ENCODE assay signal across 8 cellular contexts in the genomic region with DNA sequence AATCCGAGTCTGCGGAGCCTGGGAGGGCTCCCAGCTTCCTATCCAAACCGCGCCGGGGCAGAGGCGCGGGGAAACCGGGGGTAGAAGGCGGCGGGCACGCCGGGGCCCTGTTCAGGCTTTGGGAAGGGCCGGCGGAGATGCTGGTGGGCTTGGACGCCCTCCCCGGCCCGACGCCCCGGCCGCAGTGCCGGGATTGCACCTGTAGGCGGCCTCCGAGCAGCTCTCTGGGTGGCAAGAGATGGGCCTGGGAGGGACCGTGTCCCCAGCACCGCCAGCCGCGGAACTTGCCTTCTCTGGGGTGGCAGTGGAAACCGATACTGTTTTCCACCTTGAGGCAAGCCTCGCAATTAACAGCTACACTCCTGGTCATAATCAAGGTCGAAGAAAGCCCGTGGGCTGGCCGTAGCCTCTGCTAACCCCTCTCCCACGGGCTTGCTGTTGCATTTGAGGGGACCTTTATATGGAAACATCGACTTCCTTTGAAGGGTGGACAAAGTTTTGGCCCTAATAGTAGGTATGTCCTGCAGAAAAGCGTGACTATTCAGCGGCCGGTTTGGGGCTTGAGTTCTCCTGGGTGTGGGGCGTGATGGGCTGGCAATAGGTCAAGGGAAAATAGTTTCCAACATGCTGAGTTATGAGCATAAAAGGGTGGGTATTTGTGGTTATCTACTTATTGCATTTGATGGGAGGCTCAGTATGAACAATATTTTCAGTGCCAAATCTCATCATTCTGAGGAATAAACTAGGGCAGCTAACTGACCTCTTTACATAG. TPM values are rescaled to one million over a fixed set of nuclear protein-coding genes. Genes with fewer than 3 reads are reported as not detected.
DNase-seq lines count a peak whose midpoint lies in the region; ATAC-seq and TF ChIP-seq lines count a peak whose summit lies in the region.

No MANE protein-coding gene starts in this region.

- ATAC-seq in GM18519 (IDR thresholded peaks at IDR 0.05; ENCODE audit: low FRiP score, unreplicated experiment) = peak; percentile 41
- peak; percentile 49 for ATAC-seq in HG02970 (IDR thresholded peaks at IDR 0.05; ENCODE audit: low FRiP score, unreplicated experiment)
- peak; percentile 31 for ATAC-seq in thoracic aorta (ENCODE audit: insufficient number of reproducible peaks, low FRiP score, low read depth)

- H3K27me3 ChIP-seq in BE2C (peaks cover 71% of the 10 kb centered on the region), thoracic aorta (replicated peaks; ENCODE audit: insufficient read depth) (no peaks in the 10 kb centered on the region)

- H3K4me3 ChIP-seq in BE2C (ENCODE audit: low read depth, low read length) (peak overlapping the region; percentile 78), epithelial cell of esophagus (ENCODE audit: low read length) (peak overlapping the region; percentile 98), mesodermal cell (ENCODE audit: extremely low read depth, insufficient read depth, low read length, poor library complexity, severe bottlenecking) (peak overlapping the region; percentile 80), thoracic aorta (peak overlapping the region; percentile 96)

- H3K4me1 ChIP-seq in BE2C (peaks cover 7% of the 10 kb centered on the region; the same call in 1 of the 2 replicates), mesodermal cell (ENCODE audit: control insufficient read depth, insufficient read depth, low read length, poor library complexity, severe bottlenecking) (peaks cover 14% of the 10 kb centered on the region), thoracic aorta (ENCODE audit: control insufficient read depth in 1 of 2, low read depth in 2 of 2) (peaks cover 5 to 14% of the 10 kb centered on the region in 2 donors)

- H3K9me3 ChIP-seq in BE2C (no peaks in the 10 kb centered on the region), mesodermal cell (ENCODE audit: control insufficient read depth, low read length) (no peaks in the 10 kb centered on the region), thoracic aorta (no peaks in the 10 kb centered on the region)

- H3K36me3 ChIP-seq in BE2C (no peaks in the 10 kb centered on the region), mesodermal cell (ENCODE audit: control insufficient read depth, insufficient read depth, low read length) (peaks cover 6% of the 10 kb centered on the region), thoracic aorta (no peaks in the 10 kb centered on the region)

- TF ChIP-seq CTCF in BE2C (IDR thresholded peaks at IDR 0.05; ENCODE audit: low read depth, low read length) (peak; percentile 57), VCaP (conservative IDR thresholded peaks at IDR 0.05) (peak; percentile 94), epithelial cell of esophagus (IDR thresholded peaks at IDR 0.05; ENCODE audit: insufficient read depth, low read depth, low read length, missing control alignments) (peak; percentile 78), thoracic aorta (IDR thresholded peaks at IDR 0.05) (peak; percentile 91)

- peak; percentile 77 for DNase-seq in BE2C
- peak; percentile 4 for DNase-seq in NCI-H1694 treated with DMSO at 0.1 percent for 48 hours (lab: John Stamatoyannopoulos, UW)
- DNase-seq in epithelial cell of esophagus (ENCODE audit: low read depth) = peak; percentile 75
- no peak for DNase-seq in thoracic aorta (ENCODE audit: low spot score)

- H3K27ac ChIP-seq in VCaP (peak overlapping the region; percentile 93), mesodermal cell (ENCODE audit: low read depth, low read length, severe bottlenecking) (peak overlapping the region; percentile 91), thoracic aorta (peak overlapping the region; percentile 95 to 100)

- 7 to 9% methylated on average over 25 to 38 of the region's 38 CpGs for WGBS in mesodermal cell (ENCODE audit: insufficient coverage in 2 of 2), 2 experiments

RNA-seq across cellular contexts. Expression of a gene that starts 1.1 kb away (rescaled TPM):
- polyA plus RNA-seq in BE2C (2012; ENCODE audit: insufficient read depth, insufficient read length, low read depth) = 0.25 TPM
- polyA plus RNA-seq in mesodermal cell (2013, experiment 1 of 2) = 58.5 TPM
- polyA plus RNA-seq in mesodermal cell (2013, experiment 2 of 2) = 46.2 TPM
- total RNA-seq in thoracic aorta = 100 to 1,000 TPM; 237 to 253 TPM
